In genomic region chr13:76349700-76350099, GRCh38 we compare ENCODE assay signal across 25 cellular contexts.
DNase-seq lines count a peak whose midpoint lies in the region; ATAC-seq and TF ChIP-seq lines count a peak whose summit lies in the region.
"Had no signal": no experiment of that assay in that cellular context is flagged by ENCODE, and none has a peak within 500 bp of the region (broad histone marks: within the 10 kb centered on the region; RNA-seq: fewer than 3 reads in every experiment).

No MANE protein-coding gene starts in this region.

- no peaks in the 10 kb centered on the region for H3K4me1 ChIP-seq in mammary epithelial cell (ENCODE audit: insufficient read depth, low read length)

- no peak overlapping the region for H3K4me3 ChIP-seq in mammary epithelial cell (replicated peaks in 1 of 3; ENCODE audit: insufficient read depth in 1 of 3, low read depth in 2 of 3, low read length in 3 of 3)
- H3K4me3 ChIP-seq: GM23248, MG63 had no signal

- no peaks in the 10 kb centered on the region for H3K9me3 ChIP-seq in mammary epithelial cell (replicated peaks; ENCODE audit: insufficient read depth, low read length)
- H3K9me3 ChIP-seq: MG63 had no signal

- 17% methylated on average over 2 of the region's 2 CpGs for WGBS in mammary epithelial cell (ENCODE audit: low coverage, missing lambda C conversion rate)

- no peak overlapping the region for H2AFZ ChIP-seq in mammary epithelial cell (ENCODE audit: low read depth, low read length)
- H2AFZ ChIP-seq: GM23248 had no signal

- BruUV-seq in MCF 10A (replicated peaks; lab: Mats Ljungman, UMichigan) (no TSS peak), mammary epithelial cell (replicated peaks; lab: Mats Ljungman, UMichigan) (no TSS peak)

- dilution Hi-C loops in mammary epithelial cell (cut with HindIII; ENCODE audit: low sequenced_read_pairs), result no loop called here

- H3K9ac ChIP-seq in mammary epithelial cell (ENCODE audit: insufficient read depth, low read length), result no peak overlapping the region
- H3K9ac ChIP-seq: GM23248 had no signal

- H3K4me1 Mint-ChIP-seq in MCF 10A (ENCODE audit: insufficient read depth, unreplicated experiment), result peaks cover 14% of the 10 kb centered on the region
- no peaks in the 10 kb centered on the region for H3K4me1 Mint-ChIP-seq in activated CD4-positive, alpha-beta memory T cell treated with anti-CD3 and anti-CD28 coated beads, Interleukin-2, amount 10 ng/mL, durations not matched to agents 7 days and 5 days
- H3K4me1 Mint-ChIP-seq: B cell had no signal

- H3K27ac ChIP-seq in mammary epithelial cell (ENCODE audit: insufficient read depth, low read depth, low read length), result no peak overlapping the region
- H3K27ac ChIP-seq: 22Rv1, C4-2B, GM23248, RWPE1 had no signal

- DNase-seq in MCF 10A (ENCODE audit: unreplicated experiment), result no peak
- DNase-seq in mammary epithelial cell, result no peak
- peak; percentile 38 for DNase-seq in astrocyte of the hippocampus (ENCODE audit: low read depth, low spot score)
- peak; percentile 33 for DNase-seq in glomerular visceral epithelial cell (ENCODE audit: extremely low spot score)
- DNase-seq in occipital lobe (lab: John Stamatoyannopoulos, UW), result no peak
- no peak for DNase-seq in NCI-H2196 treated with DMSO at 0.1 percent for 48 hours (lab: John Stamatoyannopoulos, UW; ENCODE audit: unreplicated experiment)
- no peak for DNase-seq in activated CD4-positive, alpha-beta memory T cell treated with anti-CD3 and anti-CD28 coated beads, Interleukin-2, amount 10 ng/mL, durations not matched to agents 7 days and 5 days
- DNase-seq: CD8-positive, alpha-beta T cell; GF-D8; GM23248; H7; Karpas-422; NCI-H2029; NCI-H2227 treated with DMSO at 0.1 percent for 48 hours; NCI-H510A; NCI-H69; SHP77 had no signal

- H3K4me3 Mint-ChIP-seq in MCF 10A (ENCODE audit: unreplicated experiment), result no peak overlapping the region
- H3K4me3 Mint-ChIP-seq in activated CD4-positive, alpha-beta memory T cell treated with anti-CD3 and anti-CD28 coated beads, Interleukin-2, amount 10 ng/mL, durations not matched to agents 7 days and 5 days, result no peak overlapping the region
- H3K4me3 Mint-ChIP-seq: B cell; CD8-positive, alpha-beta T cell had no signal

- no peaks in the 10 kb centered on the region for H3K27me3 Mint-ChIP-seq in MCF 10A (ENCODE audit: insufficient read depth, unreplicated experiment)
- no peaks in the 10 kb centered on the region for H3K27me3 Mint-ChIP-seq in activated CD4-positive, alpha-beta memory T cell treated with anti-CD3 and anti-CD28 coated beads, Interleukin-2, amount 10 ng/mL, durations not matched to agents 7 days and 5 days
- H3K27me3 Mint-ChIP-seq: B cell had no signal

- H3K4me2 ChIP-seq in mammary epithelial cell (ENCODE audit: insufficient read depth, low read depth, low read length), result no peak overlapping the region

- H3K27me3 ChIP-seq in mammary epithelial cell (ENCODE audit: insufficient read depth, low read length), result no peaks in the 10 kb centered on the region
- H3K27me3 ChIP-seq: MG63 had no signal

- TF ChIP-seq CTCF in MCF 10A (IDR thresholded peaks at IDR 0.05; ENCODE audit: unreplicated experiment), result no peak
- no peak for TF ChIP-seq CTCF in mammary epithelial cell (conservative IDR thresholded peaks at IDR 0.05 in 1 of 2, IDR thresholded peaks at IDR 0.05 in 1 of 2; ENCODE audit: extremely low read depth in 1 of 2, insufficient read depth in 1 of 2, low read depth in 1 of 2, low read length in 2 of 2)

- H3K79me2 ChIP-seq in mammary epithelial cell (ENCODE audit: insufficient read depth, low read length), result no peaks in the 10 kb centered on the region

- no peak for ATAC-seq in HG03432 (IDR thresholded peaks at IDR 0.05; ENCODE audit: unreplicated experiment)
- ATAC-seq: CD8-positive, alpha-beta T cell; HepG2; Panc1 had no signal

- H3K9me3 Mint-ChIP-seq in MCF 10A (ENCODE audit: unreplicated experiment), result peaks cover 7% of the 10 kb centered on the region
- no peaks in the 10 kb centered on the region for H3K9me3 Mint-ChIP-seq in activated CD4-positive, alpha-beta memory T cell treated with anti-CD3 and anti-CD28 coated beads, Interleukin-2, amount 10 ng/mL, durations not matched to agents 7 days and 5 days
- H3K9me3 Mint-ChIP-seq: CD8-positive, alpha-beta T cell had no signal

- H3K36me3 ChIP-seq in mammary epithelial cell (ENCODE audit: insufficient read depth, low read length), result no peaks in the 10 kb centered on the region
- H3K36me3 ChIP-seq: MG63 had no signal

- peak overlapping the region; percentile 41 for H3K27ac Mint-ChIP-seq in MCF 10A (ENCODE audit: low read depth, unreplicated experiment)
- no peak overlapping the region for H3K27ac Mint-ChIP-seq in activated CD4-positive, alpha-beta memory T cell treated with anti-CD3 and anti-CD28 coated beads, Interleukin-2, amount 10 ng/mL, durations not matched to agents 7 days and 5 days
- H3K27ac Mint-ChIP-seq: B cell; CD8-positive, alpha-beta T cell had no signal

- H4K20me1 ChIP-seq in mammary epithelial cell (ENCODE audit: insufficient read depth, low read length), result no peaks in the 10 kb centered on the region

- CTCF ChIA-PET in MCF 10A (lab: Yijun Ruan, JAX), result interaction anchor here (0.7 kb wide), 1 partner anchor 503 kb away, joined by 4 read pairs; no protein-coding TSS in a partner anchor
- CTCF ChIA-PET in mammary epithelial cell (lab: Charles Lee; ENCODE audit: low non-redundant PET), result no interaction called here
- CTCF ChIA-PET in activated CD4-positive, alpha-beta memory T cell treated with anti-CD3 and anti-CD28 coated beads, Interleukin-2, amount 10 ng/mL, durations not matched to agents 7 days and 5 days (lab: Charles Lee), result no interaction called here

- no peaks in the 10 kb centered on the region for H3K36me3 Mint-ChIP-seq in MCF 10A (ENCODE audit: insufficient read depth, unreplicated experiment)
- H3K36me3 Mint-ChIP-seq in activated CD4-positive, alpha-beta memory T cell treated with anti-CD3 and anti-CD28 coated beads, Interleukin-2, amount 10 ng/mL, durations not matched to agents 7 days and 5 days (ENCODE audit: low read depth), result no peaks in the 10 kb centered on the region
- H3K36me3 Mint-ChIP-seq: CD8-positive, alpha-beta T cell had no signal

- in situ Hi-C loops in mammary epithelial cell (cut with MboI; ENCODE audit: low sequenced_read_pairs in 2 of 2), result no loop called here

- intact Hi-C loops in MCF 10A (cut with micrococcal nuclease), result no loop called here
- intact Hi-C loops in mammary epithelial cell (cut with micrococcal nuclease), result no loop called here

- POLR2A ChIA-PET in MCF 10A (lab: Yijun Ruan, JAX), result no interaction called here
- POLR2A ChIA-PET in activated CD4-positive, alpha-beta memory T cell treated with anti-CD3 and anti-CD28 coated beads, Interleukin-2, amount 10 ng/mL, durations not matched to agents 7 days and 5 days (lab: Charles Lee), result no interaction called here

Comparison
In these comparisons a context has a peak if more than half of its experiments do, and no peak if none do; other contexts are left out.
1. DNase-seq: peak in astrocyte of the hippocampus (single experiment) and glomerular visceral epithelial cell (single experiment); none in MCF 10A (single experiment), mammary epithelial cell (single experiment), occipital lobe (single experiment), NCI-H2196 treated with DMSO at 0.1 percent for 48 hours (single experiment) and activated CD4-positive, alpha-beta memory T cell treated with anti-CD3 and anti-CD28 coated beads, Interleukin-2, amount 10 ng/mL, durations not matched to agents 7 days and 5 days (single experiment).